In genomic region chr10:73043766-73044377, GRCh38 we compare ENCODE assay signal across 15 cellular contexts. TPM values are rescaled to one million over a fixed set of nuclear protein-coding genes. Genes with fewer than 3 reads are reported as not detected.
DNase-seq lines count a peak whose midpoint lies in the region; ATAC-seq, FAIRE-seq and TF ChIP-seq lines count a peak whose summit lies in the region.
"Had no signal": no experiment of that assay in that cellular context is flagged by ENCODE, and none has a peak within 500 bp of the region (broad histone marks: within the 10 kb centered on the region; RNA-seq: fewer than 3 reads in every experiment).

No MANE protein-coding gene starts in this region.

- no peak overlapping the region for H3K4me3 Mint-ChIP-seq in astrocyte (ENCODE audit: unreplicated experiment)
- H3K4me3 Mint-ChIP-seq: CD8-positive, alpha-beta T cell; T-helper 1 cell treated with Interleukin-12 subunit alpha and Interleukin-12 subunit beta and Interleukin-4 antibody, amounts not matched to agents 30 μg/mL and 1 μg/mL, for 36 hours had no signal

- H3F3A ChIP-seq in MM.1S (ENCODE audit: insufficient read depth, low read length), result peaks cover 12% of the 10 kb centered on the region

- no peak overlapping the region for H3K4me3 ChIP-seq in HUES64 (ENCODE audit: low read length)
- no peak overlapping the region for H3K4me3 ChIP-seq in astrocyte (ENCODE audit: insufficient read depth, low read depth, low read length)
- no peak overlapping the region for H3K4me3 ChIP-seq in fibroblast of villous mesenchyme (ENCODE audit: low read depth, low read length)
- no peak overlapping the region for H3K4me3 ChIP-seq in skeletal muscle tissue (ENCODE audit: low read length in 3 of 3)
- no peak overlapping the region for H3K4me3 ChIP-seq in MM.1S (ENCODE audit: low read length)

- peak overlapping the region; percentile 57 for H3K4me2 ChIP-seq in astrocyte (ENCODE audit: low read length)
- no peak overlapping the region for H3K4me2 ChIP-seq in MM.1S (ENCODE audit: low read depth, low read length)

- no peaks in the 10 kb centered on the region for H3K79me2 ChIP-seq in astrocyte (ENCODE audit: insufficient read depth, low read length)
- H3K79me2 ChIP-seq in MM.1S (ENCODE audit: low read length), result no peaks in the 10 kb centered on the region

- H3K9me3 ChIP-seq in HUES64 (ENCODE audit: insufficient read depth, low read depth, low read length) (no peaks in the 10 kb centered on the region), astrocyte (ENCODE audit: insufficient read depth, low read depth, low read length) (no peaks in the 10 kb centered on the region), skeletal muscle tissue (ENCODE audit: control insufficient read depth in 3 of 3, low read length in 3 of 3) (no peaks in the 10 kb centered on the region), MM.1S (replicated peaks; ENCODE audit: insufficient read depth, low read length) (no peaks in the 10 kb centered on the region)

- no peak overlapping the region for H3K27ac Mint-ChIP-seq in astrocyte (ENCODE audit: unreplicated experiment)
- H3K27ac Mint-ChIP-seq: CD8-positive, alpha-beta T cell; T-helper 1 cell treated with Interleukin-12 subunit alpha and Interleukin-12 subunit beta and Interleukin-4 antibody, amounts not matched to agents 30 μg/mL and 1 μg/mL, for 36 hours had no signal

- H3K36me3 Mint-ChIP-seq in astrocyte (ENCODE audit: low read depth, unreplicated experiment), result peaks cover 10% of the 10 kb centered on the region

- H4K20me1 ChIP-seq in astrocyte (ENCODE audit: insufficient read depth, low read length), result no peaks in the 10 kb centered on the region
- H4K20me1 ChIP-seq in MM.1S (ENCODE audit: insufficient read depth, low read length), result no peaks in the 10 kb centered on the region

- no peak for FAIRE-seq in astrocyte (lab: Jason Lieb, UNC)

- peaks cover 10% of the 10 kb centered on the region for H3K4me1 Mint-ChIP-seq in astrocyte (ENCODE audit: low read depth, unreplicated experiment)

- H3K4me1 ChIP-seq in HUES64 (ENCODE audit: insufficient read depth, low read length), result peaks cover 35% of the 10 kb centered on the region
- H3K4me1 ChIP-seq in astrocyte (ENCODE audit: insufficient read depth, low read length), result peaks cover 21% of the 10 kb centered on the region
- peaks cover 0 to 8% (median 3%) of the 10 kb centered on the region in 3 donors for H3K4me1 ChIP-seq in skeletal muscle tissue (ENCODE audit: control insufficient read depth in 3 of 3, insufficient read depth in 3 of 3, low read length in 3 of 3)
- H3K4me1 ChIP-seq in MM.1S (ENCODE audit: low read length), result peaks cover 30% of the 10 kb centered on the region

- no peaks in the 10 kb centered on the region for H3K27me3 ChIP-seq in HUES64 (ENCODE audit: insufficient read depth, low read length)
- H3K27me3 ChIP-seq in astrocyte (ENCODE audit: insufficient read depth, low read length), result no peaks in the 10 kb centered on the region
- no peaks in the 10 kb centered on the region for H3K27me3 ChIP-seq in skeletal muscle tissue (ENCODE audit: control insufficient read depth in 3 of 3, insufficient read depth in 3 of 3, low read length in 3 of 3)
- no peaks in the 10 kb centered on the region for H3K27me3 ChIP-seq in MM.1S (replicated peaks; ENCODE audit: insufficient read depth, low read length)

- no peaks in the 10 kb centered on the region for H3K9me2 ChIP-seq in MM.1S (replicated peaks; ENCODE audit: insufficient read depth, low read length)

- TF ChIP-seq CTCF in astrocyte (IDR thresholded peaks at IDR 0.05; ENCODE audit: insufficient read depth, low read depth, low read length) (no peak), fibroblast of villous mesenchyme (IDR thresholded peaks at IDR 0.05; ENCODE audit: insufficient read depth, low read depth, low read length) (no peak), MM.1S (IDR thresholded peaks at IDR 0.05; ENCODE audit: low read length) (no peak)

- H3K36me3 ChIP-seq in HUES64 (ENCODE audit: insufficient read depth, low read length) (peaks cover 60% of the 10 kb centered on the region), astrocyte (ENCODE audit: insufficient read depth, low read length) (no peaks in the 10 kb centered on the region), skeletal muscle tissue (ENCODE audit: control insufficient read depth in 3 of 3, insufficient read depth in 3 of 3, low read length in 3 of 3) (peaks cover 4 to 25% (median 18%) of the 10 kb centered on the region in 3 donors), MM.1S (replicated peaks; ENCODE audit: insufficient read depth, low read length) (no peaks in the 10 kb centered on the region)

- H3K27ac ChIP-seq in HUES64 (ENCODE audit: low read depth, low read length) (peak overlapping the region; percentile 82), astrocyte (ENCODE audit: low read depth, low read length) (peak overlapping the region; percentile 69), skeletal muscle tissue (ENCODE audit: low read depth, low read length) (peak overlapping the region; percentile 1), MM.1S (ENCODE audit: low read length) (no peak overlapping the region)

- H3K9ac ChIP-seq in HUES64 (ENCODE audit: low read depth, low read length) (0 out of 2 replicates have a peak overlapping the region, but pooled peaks have one; percentile 33), astrocyte (ENCODE audit: low read length) (peak overlapping the region; percentile 41), skeletal muscle tissue (ENCODE audit: low read depth in 1 of 3, low read length in 3 of 3) (no peak overlapping the region), MM.1S (ENCODE audit: low read length) (no peak overlapping the region)

- 81% methylated on average over 2 of the region's 2 CpGs for WGBS in HUES64

- H2AFZ ChIP-seq in astrocyte (ENCODE audit: low read depth, low read length) (no peak overlapping the region), MM.1S (ENCODE audit: low read length) (no peak overlapping the region)

- no peak for ATAC-seq in GM19035 (IDR thresholded peaks at IDR 0.05; ENCODE audit: unreplicated experiment)
- ATAC-seq: CD8-positive, alpha-beta T cell had no signal

- DNase-seq in astrocyte (ENCODE audit: low read depth) (peak; percentile 9), fibroblast of villous mesenchyme (ENCODE audit: low read depth) (peak; percentile 4), MM.1S (no peak), GM19238 (ENCODE audit: insufficient read length, low spot score) (no peak)
- DNase-seq in activated naive CD4-positive, alpha-beta T cell (lab: John Stamatoyannopoulos, UW), result no peak
- DNase-seq: activated CD4-positive, alpha-beta T cell treated with anti-CD3 and anti-CD28 coated beads for 1 hour; CD8-positive, alpha-beta T cell; effector memory CD4-positive, alpha-beta T cell; GF-D8; NCI-H1092 treated with DMSO at 0.1 percent for 48 hours; NCI-H446 treated with DMSO at 0.1 percent for 48 hours had no signal

- H3K27me3 Mint-ChIP-seq in astrocyte (ENCODE audit: low read depth, unreplicated experiment), result no peaks in the 10 kb centered on the region

- H3K9me3 Mint-ChIP-seq in astrocyte (ENCODE audit: unreplicated experiment), result no peaks in the 10 kb centered on the region
- H3K9me3 Mint-ChIP-seq: CD8-positive, alpha-beta T cell; T-helper 1 cell treated with Interleukin-12 subunit alpha and Interleukin-12 subunit beta and Interleukin-4 antibody, amounts not matched to agents 30 μg/mL and 1 μg/mL, for 36 hours had no signal

RNA-seq across cellular contexts. Expression of gene P4HA1, which starts 52.8 kb away (rescaled TPM):
- polyA plus RNA-seq in HUES64 (2013, experiment 1 of 2), result 17.7 TPM
- 32.3 TPM for polyA plus RNA-seq in HUES64 (2013, experiment 2 of 2)
- total RNA-seq in astrocyte (244 and 341 TPM in 2 replicates), fibroblast of villous mesenchyme (183 and 323 TPM in 2 replicates), skeletal muscle tissue (53.8 TPM)

Comparison
In these comparisons a context has a peak if more than half of its experiments do, and no peak if none do; other contexts are left out.
1. H3K9ac ChIP-seq: peak in HUES64 (single experiment) and astrocyte (single experiment); none in skeletal muscle tissue (0 of 3) and MM.1S (single experiment).
2. DNase-seq: peak in astrocyte (single experiment) and fibroblast of villous mesenchyme (single experiment); none in MM.1S (single experiment), GM19238 (single experiment) and activated naive CD4-positive, alpha-beta T cell (0 of 4).